8 cellular contexts compared by ENCODE assay signal in the genomic region with DNA sequence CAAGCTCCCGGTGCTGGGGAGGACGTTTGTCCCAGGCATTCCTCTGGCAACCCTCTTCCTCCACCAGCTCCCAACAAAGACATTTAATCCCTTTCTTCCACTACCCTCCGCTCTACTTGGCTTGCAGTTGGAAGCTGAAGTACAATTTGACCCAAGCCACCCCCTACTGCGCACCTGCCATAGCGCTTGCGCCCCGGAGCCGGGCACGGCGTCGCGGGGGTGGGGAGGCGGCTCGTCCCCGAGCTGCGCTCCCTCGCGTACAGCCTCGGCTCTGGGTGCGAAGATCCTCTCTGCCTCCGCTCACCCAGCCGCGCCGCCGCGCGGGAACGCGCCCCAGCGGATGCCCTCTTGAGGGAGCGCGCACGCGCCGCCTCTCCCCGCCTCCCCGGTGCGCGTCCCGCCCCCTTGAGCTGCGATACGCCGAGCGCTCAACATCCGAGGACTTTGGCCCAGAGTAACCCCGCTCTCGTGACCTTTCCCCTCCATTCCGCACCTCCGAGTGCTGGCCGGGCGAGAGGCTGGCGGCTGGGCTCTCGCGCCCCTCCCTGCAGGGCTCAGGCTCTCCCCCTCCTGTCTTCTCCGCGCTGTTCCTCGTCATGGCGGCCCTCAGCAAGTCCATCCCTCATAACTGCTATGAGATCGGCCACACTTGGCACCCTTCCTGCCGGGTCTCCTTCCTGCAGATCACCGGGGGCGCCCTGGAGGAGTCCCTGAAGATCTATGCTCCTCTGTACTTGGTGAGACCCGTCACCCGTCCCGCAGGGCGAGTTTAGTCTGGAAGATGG. TPM values are rescaled to one million over a fixed set of nuclear protein-coding genes. Genes with fewer than 3 reads are reported as not detected.
DNase-seq lines count a peak whose midpoint lies in the region; ATAC-seq and TF ChIP-seq lines count a peak whose summit lies in the region.

Gene TMEM135, plus strand, starts transcription at position 485 of the 785 bp plus-strand sequence. Its CDS starts 112 bp downstream, at position 597.

- peaks cover 51% of the 10 kb centered on the region for H3K4me1 Mint-ChIP-seq in activated CD4-positive, alpha-beta T cell treated with anti-CD3 and anti-CD28 coated beads, Interleukin-2, amount 10 ng/mL, durations not matched to agents 24 days and 14 days

- ATAC-seq in GM19351 (IDR thresholded peaks at IDR 0.05; ENCODE audit: unreplicated experiment) (peak; percentile 96), HG03520 (IDR thresholded peaks at IDR 0.05; ENCODE audit: unreplicated experiment) (peak; percentile 98), left colon (peak; percentile 96)

- H3K27me3 Mint-ChIP-seq in activated CD4-positive, alpha-beta T cell treated with anti-CD3 and anti-CD28 coated beads, Interleukin-2, amount 10 ng/mL, durations not matched to agents 24 days and 14 days, result peaks cover 14% of the 10 kb centered on the region

- intact Hi-C loops in activated CD4-positive, alpha-beta T cell treated with anti-CD3 and anti-CD28 coated beads, Interleukin-2, amount 10 ng/mL, durations not matched to agents 24 days and 14 days (cut with micrococcal nuclease), result loop anchor here (1.0 to 10.0 kb wide), 3 partner anchors 44 to 217 kb away; partner anchors contain the start of gene FZD4
- intact Hi-C loops in colonic mucosa (cut with DNase I) (loop anchor here (10.0 kb wide), 1 partner anchor 83 kb away; the partner anchor contains the start of gene FZD4), left colon (cut with DNase I, micrococcal nuclease) (no loop called here)

- TF ChIP-seq CTCF in colonic mucosa (IDR thresholded peaks at IDR 0.05), result no peak

- H3K4me3 ChIP-seq in colonic mucosa, result peak within 1 kb of the TSS; percentile 62

- DNase-seq in C1 segment of cervical spinal cord (lab: John Stamatoyannopoulos, UW) (peak; percentile 21 to 93 (median 88)), NCI-H526 treated with DMSO at 0.1 percent for 48 hours (lab: John Stamatoyannopoulos, UW) (peak; percentile 94), colonic mucosa (peak; percentile 98), left colon (peak; percentile 95 to 97)
- peak; percentile 99 for DNase-seq in activated CD4-positive, alpha-beta T cell treated with anti-CD3 and anti-CD28 coated beads, Interleukin-2, amount 10 ng/mL, durations not matched to agents 24 days and 14 days
- DNase-seq in stimulated activated CD4-positive, alpha-beta T cell treated with anti-CD3 and anti-CD28 coated beads, Interleukin-1b, Interleukin-23, amount 100 ng/mL, for 4 hours (ENCODE audit: low read depth in 2 of 2), result peak; percentile 84 to 92

- H3K36me3 Mint-ChIP-seq in activated CD4-positive, alpha-beta T cell treated with anti-CD3 and anti-CD28 coated beads, Interleukin-2, amount 10 ng/mL, durations not matched to agents 24 days and 14 days (ENCODE audit: low read depth), result peaks cover 24% of the 10 kb centered on the region

- H3K9me3 ChIP-seq in colonic mucosa, result no peaks in the 10 kb centered on the region

- H3K27me3 ChIP-seq in colonic mucosa, result no peaks in the 10 kb centered on the region

- peak within 1 kb of the TSS; percentile 96 for H3K4me3 Mint-ChIP-seq in activated CD4-positive, alpha-beta T cell treated with anti-CD3 and anti-CD28 coated beads, Interleukin-2, amount 10 ng/mL, durations not matched to agents 24 days and 14 days

- H3K9me3 Mint-ChIP-seq in activated CD4-positive, alpha-beta T cell treated with anti-CD3 and anti-CD28 coated beads, Interleukin-2, amount 10 ng/mL, durations not matched to agents 24 days and 14 days, result peaks cover 8% of the 10 kb centered on the region

- H3K4me1 ChIP-seq in colonic mucosa, result peaks cover 13% of the 10 kb centered on the region

- H3K9ac ChIP-seq in colonic mucosa (ENCODE audit: low read depth in 2 of 2, low read length in 2 of 2), result peak within 1 kb of the TSS; percentile 89 to 95

- H3K36me3 ChIP-seq in colonic mucosa, result no peaks in the 10 kb centered on the region

- peak within 1 kb of the TSS; percentile 93 for H3K27ac Mint-ChIP-seq in activated CD4-positive, alpha-beta T cell treated with anti-CD3 and anti-CD28 coated beads, Interleukin-2, amount 10 ng/mL, durations not matched to agents 24 days and 14 days

- H3K27ac ChIP-seq in colonic mucosa, result peak within 1 kb of the TSS; percentile 92

RNA-seq across cellular contexts. Expression of gene TMEM135, which starts in this region (rescaled TPM):
- total RNA-seq in activated CD4-positive, alpha-beta T cell treated with anti-CD3 and anti-CD28 coated beads, Interleukin-2, amount 10 ng/mL, durations not matched to agents 24 days and 14 days, result 26.2 and 28.6 TPM in 2 replicates
- total RNA-seq in colonic mucosa, result 10 to 100 TPM; 28.8 to 41.4 TPM
- total RNA-seq in left colon, result 10 to 100 TPM; 37.2 to 38.8 TPM

Comparison
In these comparisons a context has a peak if more than half of its experiments do, and no peak if none do; other contexts are left out.
1. Peak in every context shown above with its lines: DNase-seq, ATAC-seq, H3K4me3 ChIP-seq and H3K27ac ChIP-seq.
2. intact Hi-C loops: an anchor here in activated CD4-positive, alpha-beta T cell treated with anti-CD3 and anti-CD28 coated beads, Interleukin-2, amount 10 ng/mL, durations not matched to agents 24 days and 14 days (1.0 to 10.0 kb wide) and colonic mucosa (10.0 kb wide); none called in left colon.